Comparison of ENCODE assay signal across 1 cellular context in the genomic region with DNA sequence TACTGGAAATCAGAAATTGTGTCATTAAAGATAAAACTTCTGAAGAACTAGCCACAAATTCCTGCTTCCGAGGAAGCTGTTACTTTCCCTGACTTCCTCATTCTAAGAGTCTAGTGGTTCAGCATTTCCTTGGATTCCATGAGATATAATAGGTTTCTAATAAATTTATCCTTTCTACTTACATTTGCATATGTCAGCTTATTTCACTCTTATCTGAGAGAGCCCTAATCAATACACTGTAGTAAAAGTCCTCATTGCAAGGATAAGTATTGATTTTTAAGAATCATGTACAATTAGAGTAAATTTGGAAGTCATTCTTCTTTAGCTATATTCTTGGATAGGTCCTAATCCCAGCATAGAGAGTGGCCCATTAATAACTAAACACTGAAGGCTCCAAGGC.
A peak's percentile ranks its signal among the peaks of the same experiment; 100 is the strongest.
TF ChIP-seq lines count a peak whose summit lies in the region.

No MANE protein-coding gene starts in this region.

TF ChIP-seq in HepG2, 621 proteins besides CTCF, POLR2A, EP300 and RAD21:
- TF ChIP-seq ZSCAN21 (CRISPR knock-in tag; IDR thresholded peaks at IDR 0.05; ENCODE audit: borderline replicate concordance) (no peak), GLI4 (CRISPR knock-in tag; IDR thresholded peaks at IDR 0.05; ENCODE audit: borderline replicate concordance) (no peak), MAFK (conservative IDR thresholded peaks at IDR 0.05 in 1 of 2, IDR thresholded peaks at IDR 0.05 in 1 of 2; ENCODE audit: low read length in 2 of 2) (peak; percentile 81 to 92), MAFF (IDR thresholded peaks at IDR 0.05; ENCODE audit: low read depth, low read length) (peak; percentile 83), ZUFSP (CRISPR knock-in tag; IDR thresholded peaks at IDR 0.05; ENCODE audit: borderline replicate concordance) (no peak), JDP2 (CRISPR knock-in tag; IDR thresholded peaks at IDR 0.05; ENCODE audit: borderline replicate concordance) (no peak), TRIM24 (CRISPR knock-in tag; IDR thresholded peaks at IDR 0.05) (no peak)
